ENCODE assay signal across 1 cellular context in the genomic region with DNA sequence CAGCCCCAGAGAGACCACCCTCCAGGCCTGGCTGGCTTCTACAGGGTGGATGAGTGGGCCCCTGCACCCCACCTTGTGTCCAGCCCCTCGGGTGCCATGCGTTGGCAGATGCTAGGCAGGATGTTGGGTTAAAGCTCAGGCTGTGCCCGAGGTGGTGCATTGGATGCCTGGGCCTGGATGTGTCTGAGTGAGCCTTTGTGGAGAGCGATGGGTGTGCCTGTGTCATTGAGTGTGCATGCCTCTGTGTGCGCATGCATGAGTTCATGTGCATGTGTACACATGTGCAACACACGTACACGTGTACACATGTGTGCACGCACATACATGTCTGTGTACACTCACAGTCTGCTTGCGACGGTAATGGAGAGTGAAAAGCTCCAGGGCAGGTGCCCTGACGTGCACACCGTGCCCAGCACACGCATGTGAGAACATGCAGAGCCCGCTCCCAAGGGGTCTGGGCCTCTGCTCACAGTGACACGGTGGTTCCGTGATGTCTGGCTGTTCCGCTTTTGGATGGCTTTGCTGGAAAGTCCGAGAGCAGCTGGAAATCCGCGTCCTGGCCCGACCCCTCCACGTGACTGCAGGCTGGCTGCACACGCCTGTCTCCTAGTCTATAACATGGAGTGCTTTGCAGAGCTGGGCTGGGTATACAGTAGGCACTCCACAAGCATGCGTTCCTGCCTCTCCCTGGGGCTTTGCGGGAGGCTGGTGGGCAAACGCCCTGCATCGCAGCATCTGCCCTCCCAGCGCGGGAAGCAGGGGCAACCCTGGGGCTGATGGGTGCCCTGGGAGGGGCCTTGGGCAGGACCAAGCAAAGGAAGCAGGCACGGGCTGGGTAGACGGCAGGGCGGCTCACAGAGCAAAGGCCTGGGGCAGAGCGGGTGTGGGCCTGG.
TF ChIP-seq lines count a peak whose summit lies in the region.

No MANE protein-coding gene starts in this region.

TF ChIP-seq in GM12878, 131 proteins besides CTCF, POLR2A, EP300 and RAD21:
- no peak for TF ChIP-seq MTA3 (IDR thresholded peaks at IDR 0.05; ENCODE audit: borderline replicate concordance, low read length)
- TF ChIP-seq MXI1 (IDR thresholded peaks at IDR 0.05; ENCODE audit: low read depth, low read length): no peak
- TF ChIP-seq BMI1 (IDR thresholded peaks at IDR 0.05; ENCODE audit: borderline replicate concordance): no peak
- TF ChIP-seq, protein P1, sequence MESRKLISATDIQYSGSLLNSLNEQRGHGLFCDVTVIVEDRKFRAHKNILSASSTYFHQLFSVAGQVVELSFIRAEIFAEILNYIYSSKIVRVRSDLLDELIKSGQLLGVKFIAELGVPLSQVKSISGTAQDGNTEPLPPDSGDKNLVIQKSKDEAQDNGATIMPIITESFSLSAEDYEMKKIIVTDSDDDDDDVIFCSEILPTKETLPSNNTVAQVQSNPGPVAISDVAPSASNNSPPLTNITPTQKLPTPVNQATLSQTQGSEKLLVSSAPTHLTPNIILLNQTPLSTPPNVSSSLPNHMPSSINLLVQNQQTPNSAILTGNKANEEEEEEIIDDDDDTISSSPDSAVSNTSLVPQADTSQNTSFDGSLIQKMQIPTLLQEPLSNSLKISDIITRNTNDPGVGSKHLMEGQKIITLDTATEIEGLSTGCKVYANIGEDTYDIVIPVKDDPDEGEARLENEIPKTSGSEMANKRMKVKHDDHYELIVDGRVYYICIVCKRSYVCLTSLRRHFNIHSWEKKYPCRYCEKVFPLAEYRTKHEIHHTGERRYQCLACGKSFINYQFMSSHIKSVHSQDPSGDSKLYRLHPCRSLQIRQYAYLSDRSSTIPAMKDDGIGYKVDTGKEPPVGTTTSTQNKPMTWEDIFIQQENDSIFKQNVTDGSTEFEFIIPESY (IDR thresholded peaks at IDR 0.05): no peak
- TF ChIP-seq, protein P2, sequence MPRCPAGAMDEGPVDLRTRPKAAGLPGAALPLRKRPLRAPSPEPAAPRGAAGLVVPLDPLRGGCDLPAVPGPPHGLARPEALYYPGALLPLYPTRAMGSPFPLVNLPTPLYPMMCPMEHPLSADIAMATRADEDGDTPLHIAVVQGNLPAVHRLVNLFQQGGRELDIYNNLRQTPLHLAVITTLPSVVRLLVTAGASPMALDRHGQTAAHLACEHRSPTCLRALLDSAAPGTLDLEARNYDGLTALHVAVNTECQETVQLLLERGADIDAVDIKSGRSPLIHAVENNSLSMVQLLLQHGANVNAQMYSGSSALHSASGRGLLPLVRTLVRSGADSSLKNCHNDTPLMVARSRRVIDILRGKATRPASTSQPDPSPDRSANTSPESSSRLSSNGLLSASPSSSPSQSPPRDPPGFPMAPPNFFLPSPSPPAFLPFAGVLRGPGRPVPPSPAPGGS (IDR thresholded peaks at IDR 0.05; ENCODE audit: borderline replicate concordance, insufficient read depth, low read depth, low read length, poor library complexity, severe bottlenecking): peak; percentile 52
- TF ChIP-seq, protein P3, sequence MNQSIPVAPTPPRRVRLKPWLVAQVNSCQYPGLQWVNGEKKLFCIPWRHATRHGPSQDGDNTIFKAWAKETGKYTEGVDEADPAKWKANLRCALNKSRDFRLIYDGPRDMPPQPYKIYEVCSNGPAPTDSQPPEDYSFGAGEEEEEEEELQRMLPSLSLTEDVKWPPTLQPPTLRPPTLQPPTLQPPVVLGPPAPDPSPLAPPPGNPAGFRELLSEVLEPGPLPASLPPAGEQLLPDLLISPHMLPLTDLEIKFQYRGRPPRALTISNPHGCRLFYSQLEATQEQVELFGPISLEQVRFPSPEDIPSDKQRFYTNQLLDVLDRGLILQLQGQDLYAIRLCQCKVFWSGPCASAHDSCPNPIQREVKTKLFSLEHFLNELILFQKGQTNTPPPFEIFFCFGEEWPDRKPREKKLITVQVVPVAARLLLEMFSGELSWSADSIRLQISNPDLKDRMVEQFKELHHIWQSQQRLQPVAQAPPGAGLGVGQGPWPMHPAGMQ (IDR thresholded peaks at IDR 0.05; ENCODE audit: borderline replicate concordance): no peak
- TF ChIP-seq BHLHE40 (IDR thresholded peaks at IDR 0.05; ENCODE audit: borderline replicate concordance in 1 of 2, low read depth in 2 of 2, low read length in 1 of 2): no peak
